ENCODE assay signal across 11 cellular contexts in genomic region chr12:98274430-98275130, GRCh38.
A peak's percentile ranks its signal among the peaks of the same experiment; 100 is the strongest.
DNase-seq lines count a peak whose midpoint lies in the region; ATAC-seq and TF ChIP-seq lines count a peak whose summit lies in the region.
"Had no signal": no experiment of that assay in that cellular context is flagged by ENCODE, and none has a peak within 500 bp of the region (broad histone marks: within the 10 kb centered on the region; RNA-seq: fewer than 3 reads in every experiment).

No MANE protein-coding gene starts in this region.

- H3K27me3 Mint-ChIP-seq in activated CD8-positive, alpha-beta memory T cell treated with anti-CD3 and anti-CD28 coated beads, Interleukin-2, amount 10 ng/mL, durations not matched to agents 7 days and 5 days = peaks cover 3% of the 10 kb centered on the region
- no peaks in the 10 kb centered on the region for H3K27me3 Mint-ChIP-seq in endothelial cell (ENCODE audit: unreplicated experiment)

- H3K9me3 Mint-ChIP-seq in activated CD8-positive, alpha-beta memory T cell treated with anti-CD3 and anti-CD28 coated beads, Interleukin-2, amount 10 ng/mL, durations not matched to agents 7 days and 5 days (ENCODE audit: low read depth) = no peaks in the 10 kb centered on the region
- H3K9me3 Mint-ChIP-seq in endothelial cell (ENCODE audit: unreplicated experiment) = no peaks in the 10 kb centered on the region

- TF ChIP-seq CTCF in GM10266 (IDR thresholded peaks at IDR 0.05; ENCODE audit: control insufficient read depth, insufficient read depth, low read depth, missing control alignments) (no peak), omental fat pad (IDR thresholded peaks at IDR 0.05) (no peak), endothelial cell (IDR thresholded peaks at IDR 0.05; ENCODE audit: unreplicated experiment) (no peak)

- peaks cover 1% of the 10 kb centered on the region for H3K4me1 Mint-ChIP-seq in activated CD8-positive, alpha-beta memory T cell treated with anti-CD3 and anti-CD28 coated beads, Interleukin-2, amount 10 ng/mL, durations not matched to agents 7 days and 5 days
- H3K4me1 Mint-ChIP-seq in endothelial cell (ENCODE audit: unreplicated experiment) = no peaks in the 10 kb centered on the region

- CTCF ChIA-PET in activated CD8-positive, alpha-beta memory T cell treated with anti-CD3 and anti-CD28 coated beads, Interleukin-2, amount 10 ng/mL, durations not matched to agents 7 days and 5 days (lab: Charles Lee) = no interaction called here

- H3K36me3 Mint-ChIP-seq in activated CD8-positive, alpha-beta memory T cell treated with anti-CD3 and anti-CD28 coated beads, Interleukin-2, amount 10 ng/mL, durations not matched to agents 7 days and 5 days = no peaks in the 10 kb centered on the region
- no peaks in the 10 kb centered on the region for H3K36me3 Mint-ChIP-seq in endothelial cell (ENCODE audit: low read depth, unreplicated experiment)

- DNase-seq in GM10266 (ENCODE audit: extremely low spot score) (peak; percentile 16), HuH-7.5 (ENCODE audit: low spot score) (no peak), omental fat pad (ENCODE audit: low spot score) (no peak), endothelial cell (ENCODE audit: low spot score) (no peak)
- no peak for DNase-seq in activated CD8-positive, alpha-beta memory T cell treated with anti-CD3 and anti-CD28 coated beads, Interleukin-2, amount 10 ng/mL, durations not matched to agents 7 days and 5 days
- DNase-seq: body of pancreas, SW 1271 had no signal

- no peak overlapping the region for H3K27ac Mint-ChIP-seq in activated CD8-positive, alpha-beta memory T cell treated with anti-CD3 and anti-CD28 coated beads, Interleukin-2, amount 10 ng/mL, durations not matched to agents 7 days and 5 days
- H3K27ac Mint-ChIP-seq in endothelial cell (ENCODE audit: unreplicated experiment) = no peak overlapping the region

- ATAC-seq in GM19328 (IDR thresholded peaks at IDR 0.05; ENCODE audit: unreplicated experiment) (peak; percentile 95), HG02759 (IDR thresholded peaks at IDR 0.05; ENCODE audit: unreplicated experiment) (peak; percentile 97), HG03460 (IDR thresholded peaks at IDR 0.05; ENCODE audit: unreplicated experiment) (peak; percentile 97), omental fat pad (ENCODE audit: low FRiP score) (no peak)
- ATAC-seq in activated CD8-positive, alpha-beta memory T cell treated with anti-CD3 and anti-CD28 coated beads, Interleukin-2, amount 10 ng/mL, durations not matched to agents 7 days and 5 days = no peak
- ATAC-seq: body of pancreas, esophagus mucosa had no signal

- H3K4me3 Mint-ChIP-seq in activated CD8-positive, alpha-beta memory T cell treated with anti-CD3 and anti-CD28 coated beads, Interleukin-2, amount 10 ng/mL, durations not matched to agents 7 days and 5 days = no peak overlapping the region
- H3K4me3 Mint-ChIP-seq in endothelial cell (ENCODE audit: unreplicated experiment) = no peak overlapping the region

Comparison
In these comparisons a context has a peak if more than half of its experiments do, and no peak if none do; other contexts are left out.
1. ATAC-seq: peak in GM19328 (single experiment), HG02759 (single experiment) and HG03460 (single experiment); none in omental fat pad (single experiment) and activated CD8-positive, alpha-beta memory T cell treated with anti-CD3 and anti-CD28 coated beads, Interleukin-2, amount 10 ng/mL, durations not matched to agents 7 days and 5 days (single experiment).